In genomic region chr6:26473758-26474438, GRCh38 we compare ENCODE assay signal across 8 cellular contexts. TPM values are rescaled to one million over a fixed set of nuclear protein-coding genes. Genes with fewer than 3 reads are reported as not detected.
A peak's percentile ranks its signal among the peaks of the same experiment; 100 is the strongest.
DNase-seq lines count a peak whose midpoint lies in the region; ATAC-seq and TF ChIP-seq lines count a peak whose summit lies in the region.

No MANE protein-coding gene starts in this region.

- H3K4me3 ChIP-seq in AG04449 (ENCODE audit: low read depth, low read length), result peak overlapping the region; percentile 53
- peak overlapping the region; percentile 71 for H3K4me3 ChIP-seq in coronary artery
- H3K4me3 ChIP-seq in left lung, result peak overlapping the region; percentile 21 to 44

- intact Hi-C loops in left lung (cut with DNase I), result no loop called here

- ATAC-seq in GM18907 (IDR thresholded peaks at IDR 0.05; ENCODE audit: unreplicated experiment) (peak; percentile 91), HG03139 (IDR thresholded peaks at IDR 0.05; ENCODE audit: unreplicated experiment) (peak; percentile 86), left lung (peak; percentile 97)

- peak; percentile 84 for DNase-seq in AG04449 (ENCODE audit: low read depth, low spot score)
- peak; percentile 29 to 74 for DNase-seq in NCI-H524 (lab: John Stamatoyannopoulos, UW)
- peak; percentile 78 for DNase-seq in activated CD4-positive, alpha-beta T cell treated with anti-CD3 and anti-CD28 coated beads for 48 hours
- DNase-seq in coronary artery (ENCODE audit: low spot score), result peak; percentile 86
- DNase-seq in left lung, result peak; percentile 82 to 86
- peak; percentile 68 for DNase-seq in stimulated activated CD4-positive, alpha-beta T cell treated with anti-CD3 and anti-CD28 coated beads, Interleukin-4, amount 100 ng/mL, for 1 hour

- H3K9me3 ChIP-seq in left lung, result peaks cover 0 to 3% of the 10 kb centered on the region in 2 donors

- H3K4me1 ChIP-seq in left lung, result peaks cover 5 to 55% of the 10 kb centered on the region in 2 donors

- no peaks in the 10 kb centered on the region for H3K27me3 ChIP-seq in left lung

- TF ChIP-seq CTCF in AG04449 (IDR thresholded peaks at IDR 0.05; ENCODE audit: insufficient read depth, low read length, missing control alignments) (no peak), coronary artery (IDR thresholded peaks at IDR 0.05) (no peak), left lung (IDR thresholded peaks at IDR 0.05) (no peak)

- peak overlapping the region; percentile 84 to 91 for H3K27ac ChIP-seq in coronary artery
- H3K27ac ChIP-seq in left lung, result peak overlapping the region; percentile 91 to 93

- POLR2A ChIA-PET in AG04449 (lab: Yijun Ruan, JAX), result interaction anchor here (0.6 to 1.5 kb wide), 5 partner anchors 11 to 142 kb away, joined by 3 to 7 read pairs (median 4); partner anchors contain the start of gene HMGN4

- CTCF ChIA-PET in AG04449 (lab: Yijun Ruan, JAX), result interaction anchor here (1.0 to 1.8 kb wide), 3 partner anchors 11 to 133 kb away, joined by 3 to 6 read pairs (median 6); no protein-coding TSS in a partner anchor

- peaks cover 0 to 12% of the 10 kb centered on the region in 2 donors for H3K36me3 ChIP-seq in left lung

RNA-seq across cellular contexts. Expression of gene BTN2A1, which starts 16.1 kb away (rescaled TPM):
- 10 to 100 TPM; 17.5 to 34.7 TPM for total RNA-seq in left lung

RNA-seq across cellular contexts. Expression of gene BTN1A1, which starts 26.2 kb away (rescaled TPM):
- not detected for total RNA-seq in left lung

RNA-seq across cellular contexts. Expression of gene BTN3A3, which starts 33.6 kb away (rescaled TPM):
- 10 to 100 TPM; 41.1 to 54.7 TPM for total RNA-seq in left lung

Comparison
In these comparisons a context has a peak if more than half of its experiments do, and no peak if none do; other contexts are left out.
1. Peak in every context shown above with its lines: DNase-seq, ATAC-seq, H3K4me3 ChIP-seq and H3K27ac ChIP-seq.